In the genomic region with DNA sequence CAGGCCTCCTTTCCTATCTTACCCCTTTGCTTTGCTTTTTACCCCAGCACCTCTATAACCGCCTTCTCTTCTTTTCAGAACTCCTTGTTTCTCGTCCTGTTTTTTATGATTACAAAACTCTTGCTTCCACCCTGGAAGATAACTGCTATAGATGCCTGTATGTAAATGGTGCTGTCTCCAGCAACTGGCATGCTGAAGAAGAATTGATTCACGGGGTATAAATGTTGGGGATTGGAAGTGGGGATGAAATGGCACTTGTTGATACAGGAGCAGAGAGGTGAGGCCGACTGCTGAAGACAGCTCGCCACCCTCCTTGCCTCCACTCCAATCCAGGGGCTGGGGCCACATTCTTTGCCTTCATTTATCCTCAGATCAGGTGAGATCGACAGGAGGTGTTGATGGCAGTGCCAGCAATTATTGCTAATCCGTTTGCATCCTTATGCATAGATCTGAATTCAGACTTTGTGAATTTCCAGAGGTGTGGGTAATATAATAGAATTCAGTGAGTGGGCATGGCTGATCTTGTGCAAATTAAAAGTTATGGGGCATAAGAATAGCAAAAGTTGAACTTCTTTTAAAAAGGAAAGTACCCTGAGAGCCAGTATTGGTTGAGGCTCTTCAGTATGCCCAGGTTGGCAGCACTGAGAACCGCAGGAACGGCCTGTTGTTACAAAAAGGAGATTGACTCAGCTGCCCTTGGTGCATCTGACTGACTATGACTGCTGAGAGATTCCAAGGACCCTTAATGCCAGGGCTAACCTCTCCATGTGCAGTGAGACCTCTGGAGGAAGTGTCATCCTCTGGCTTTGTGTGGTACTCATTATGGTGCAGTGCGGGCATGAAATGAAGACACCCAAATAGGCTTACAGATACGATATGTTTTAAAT, we compare ENCODE assay signal across 8 cellular contexts. TPM values are rescaled to one million over a fixed set of nuclear protein-coding genes. Genes with fewer than 3 reads are reported as not detected.
DNase-seq lines count a peak whose midpoint lies in the region; ATAC-seq and TF ChIP-seq lines count a peak whose summit lies in the region.

No MANE protein-coding gene starts in this region.

- no peak for TF ChIP-seq CTCF in SU-DHL-6 (IDR thresholded peaks at IDR 0.05; ENCODE audit: insufficient read depth, low read length, poor library complexity, severe bottlenecking)
- TF ChIP-seq CTCF in choroid plexus epithelial cell (conservative IDR thresholded peaks at IDR 0.05; ENCODE audit: low read depth, low read length), result no peak
- no peak for TF ChIP-seq CTCF in tibial nerve (IDR thresholded peaks at IDR 0.05)

- peaks cover 9% of the 10 kb centered on the region for H3K36me3 ChIP-seq in SU-DHL-6 (ENCODE audit: low read length)
- H3K36me3 ChIP-seq in mesendoderm (ENCODE audit: control insufficient read depth, insufficient read depth, low read length), result no peaks in the 10 kb centered on the region
- H3K36me3 ChIP-seq in tibial nerve, result peaks cover 2 to 65% (median 12%) of the 10 kb centered on the region in 3 donors

- H3K4me2 ChIP-seq in SU-DHL-6 (ENCODE audit: low read depth, low read length, poor library complexity, severe bottlenecking) (peak overlapping the region; percentile 98), mesendoderm (ENCODE audit: low read length) (no peak overlapping the region)

- no peaks in the 10 kb centered on the region for H3K9me2 ChIP-seq in SU-DHL-6 (replicated peaks; ENCODE audit: insufficient read depth, low read length)

- peaks cover 100% of the 10 kb centered on the region for H3F3A ChIP-seq in SU-DHL-6 (ENCODE audit: insufficient read depth)

- no peaks in the 10 kb centered on the region for H3K9me3 ChIP-seq in SU-DHL-6 (ENCODE audit: insufficient read depth, low read length)
- no peaks in the 10 kb centered on the region for H3K9me3 ChIP-seq in tibial nerve

- WGBS in mesendoderm (ENCODE audit: extremely low coverage, insufficient coverage, low lambda C conversion rate), result no CpG with 5 or more reads among the region's 11 CpGs
- WGBS in tibial nerve, 2 donors, result 20% methylated on average over 11 of the region's 11 CpGs

- no peak overlapping the region for H2BK5ac ChIP-seq in mesendoderm (ENCODE audit: low read length)

- H3K79me1 ChIP-seq in mesendoderm (ENCODE audit: low read length), result peaks cover 23% of the 10 kb centered on the region

- no peak overlapping the region for H3K23ac ChIP-seq in mesendoderm (ENCODE audit: low read length)

- peak; percentile 5 to 43 for TF ChIP-seq POLR2A in tibial nerve (IDR thresholded peaks at IDR 0.05)

- no peaks in the 10 kb centered on the region for H3K27me3 ChIP-seq in SU-DHL-6 (ENCODE audit: low read length)
- no peaks in the 10 kb centered on the region for H3K27me3 ChIP-seq in mesendoderm (ENCODE audit: insufficient read depth, low read length, poor library complexity)
- no peaks in the 10 kb centered on the region for H3K27me3 ChIP-seq in tibial nerve

- no peak overlapping the region for H2AFZ ChIP-seq in SU-DHL-6 (ENCODE audit: low read depth, low read length, severe bottlenecking)

- DNase-seq in activated CD4-positive, CD25-positive, alpha-beta regulatory T cell treated with anti-CD3 and anti-CD28 coated beads, Interleukin-2, amount 50 U/mL, for 72 hours, result peak; percentile 45
- DNase-seq in activated CD4-positive, CD25-positive, alpha-beta regulatory T cell (lab: John Stamatoyannopoulos, UW), result no peak
- DNase-seq in choroid plexus epithelial cell (ENCODE audit: low read depth) (peak; percentile 87), mesendoderm (no peak), tibial nerve (ENCODE audit: low spot score in 2 of 2) (peak in 1 of 2 donors; percentile 48), COLO829 (ENCODE audit: low spot score) (no peak)

- no peak for ATAC-seq in GM19467 (IDR thresholded peaks at IDR 0.05; ENCODE audit: unreplicated experiment)

- H3K18ac ChIP-seq in mesendoderm (ENCODE audit: low read length), result no peak overlapping the region

- no peak overlapping the region for H2BK120ac ChIP-seq in mesendoderm (ENCODE audit: low read depth, low read length)

- H3K79me2 ChIP-seq in SU-DHL-6 (ENCODE audit: insufficient read depth, low read length) (peaks cover 92% of the 10 kb centered on the region), mesendoderm (ENCODE audit: control insufficient read depth, insufficient read depth, low read length) (peaks cover 48% of the 10 kb centered on the region)

- peak overlapping the region; percentile 79 for H3K4me3 ChIP-seq in SU-DHL-6 (ENCODE audit: insufficient read depth, low read length, poor library complexity, severe bottlenecking)
- peak overlapping the region; percentile 77 for H3K4me3 ChIP-seq in choroid plexus epithelial cell (ENCODE audit: low read depth, low read length)
- no peak overlapping the region for H3K4me3 ChIP-seq in mesendoderm (ENCODE audit: low read length)
- peak overlapping the region; percentile 71 to 89 (median 80) for H3K4me3 ChIP-seq in tibial nerve

- H2BK15ac ChIP-seq in mesendoderm (replicated peaks; ENCODE audit: low read depth), result no peak overlapping the region

- H4K20me1 ChIP-seq in SU-DHL-6 (ENCODE audit: low read depth, low read length), result no peaks in the 10 kb centered on the region

- H3K4me1 ChIP-seq in mesendoderm (ENCODE audit: control insufficient read depth, low read depth, low read length) (peaks cover 30% of the 10 kb centered on the region), tibial nerve (peaks cover 0 to 62% (median 46%) of the 10 kb centered on the region in 4 donors)

- H3K4ac ChIP-seq in mesendoderm (ENCODE audit: low read depth, low read length), result no peak overlapping the region

- peak overlapping the region; percentile 99 for H3K9ac ChIP-seq in SU-DHL-6 (ENCODE audit: low read length)
- H3K9ac ChIP-seq in mesendoderm (ENCODE audit: low read length), result peak overlapping the region; percentile 23

- peak in 1 of 2 donors; percentile 88 for TF ChIP-seq EP300 in tibial nerve (IDR thresholded peaks at IDR 0.05)

- H2AK5ac ChIP-seq in mesendoderm (ENCODE audit: low read length), result no peak overlapping the region

- H4K8ac ChIP-seq in mesendoderm (ENCODE audit: low read depth, low read length), result no peak overlapping the region

- no peak overlapping the region for H3K56ac ChIP-seq in mesendoderm (ENCODE audit: low read length)

- H3K27ac ChIP-seq in SU-DHL-6 (ENCODE audit: low read depth, low read length) (peak overlapping the region; percentile 98), mesendoderm (ENCODE audit: low read depth, low read length) (no peak overlapping the region), tibial nerve (peak overlapping the region; percentile 98 to 100 (median 99))

- no peak overlapping the region for H4K5ac ChIP-seq in mesendoderm (ENCODE audit: low read length)

RNA-seq across cellular contexts. Expression of gene NEAT1, which starts 5.3 kb away (rescaled TPM):
- 3.7 TPM for polyA plus RNA-seq in mesendoderm (2013, experiment 1 of 2)
- polyA plus RNA-seq in mesendoderm (2013, experiment 2 of 2), result 4.5 TPM
- total RNA-seq in tibial nerve, result 100 to 1,000 TPM; 427 to 571 (median 461) TPM

RNA-seq across cellular contexts. Expression of gene FRMD8, which starts 41.5 kb away (rescaled TPM):
- polyA plus RNA-seq in mesendoderm (2013, experiment 1 of 2), result 10.9 TPM
- 10.4 TPM for polyA plus RNA-seq in mesendoderm (2013, experiment 2 of 2)
- 100 to 1,000 TPM in 3 of 4 donors, 10 to 100 TPM in 1; 96.5 to 226 (median 128) TPM for total RNA-seq in tibial nerve

RNA-seq across cellular contexts. Expression of gene SLC25A45, which starts 45.5 kb away (rescaled TPM):
- polyA plus RNA-seq in mesendoderm (2013, experiment 1 of 2), result 0.95 TPM
- polyA plus RNA-seq in mesendoderm (2013, experiment 2 of 2), result 0.76 TPM
- total RNA-seq in tibial nerve, result 10 to 100 TPM in 2 of 4 donors, 1 to 10 TPM in 2; 1.8 to 22.5 (median 8.5) TPM

Comparison
In these comparisons a context has a peak if more than half of its experiments do, and no peak if none do; other contexts are left out.
1. DNase-seq: peak in activated CD4-positive, CD25-positive, alpha-beta regulatory T cell treated with anti-CD3 and anti-CD28 coated beads, Interleukin-2, amount 50 U/mL, for 72 hours (single experiment) and choroid plexus epithelial cell (single experiment); none in activated CD4-positive, CD25-positive, alpha-beta regulatory T cell (0 of 4), mesendoderm (single experiment) and COLO829 (single experiment).